Comparison of ENCODE assay signal across 12 cellular contexts in genomic region chr4:39814403-39815185, GRCh38.
DNase-seq lines count a peak whose midpoint lies in the region; ATAC-seq and TF ChIP-seq lines count a peak whose summit lies in the region.
"Had no signal": no experiment of that assay in that cellular context is flagged by ENCODE, and none has a peak within 500 bp of the region (broad histone marks: within the 10 kb centered on the region; RNA-seq: fewer than 3 reads in every experiment).

No MANE protein-coding gene starts in this region.

- peaks cover 3% of the 10 kb centered on the region for H3K4me1 Mint-ChIP-seq in T-helper 1 cell treated with Interleukin-12 subunit alpha and Interleukin-12 subunit beta and Interleukin-4 antibody, amounts not matched to agents 30 μg/mL and 1 μg/mL, for 36 hours (ENCODE audit: low read depth)
- H3K4me1 Mint-ChIP-seq in endothelial cell (ENCODE audit: unreplicated experiment) = no peaks in the 10 kb centered on the region
- H3K4me1 Mint-ChIP-seq in stimulated activated naive B cell treated with anti-CD40 and anti-IgM and Interleukin-4, amounts not matched to agents 10 μg/mL and 1 μg/mL and 100 μg/mL, for 72 hours = peaks cover 17 to 20% of the 10 kb centered on the region in 2 donors
- H3K4me1 Mint-ChIP-seq: endodermal cell had no signal

- no peaks in the 10 kb centered on the region for H3K27me3 Mint-ChIP-seq in T-helper 1 cell treated with Interleukin-12 subunit alpha and Interleukin-12 subunit beta and Interleukin-4 antibody, amounts not matched to agents 30 μg/mL and 1 μg/mL, for 36 hours (ENCODE audit: low read depth)
- H3K27me3 Mint-ChIP-seq in endothelial cell (ENCODE audit: unreplicated experiment) = peaks cover 9% of the 10 kb centered on the region
- H3K27me3 Mint-ChIP-seq in stimulated activated naive B cell treated with anti-CD40 and anti-IgM and Interleukin-4, amounts not matched to agents 10 μg/mL and 1 μg/mL and 100 μg/mL, for 72 hours = peaks cover 0 to 7% of the 10 kb centered on the region in 2 donors
- H3K27me3 Mint-ChIP-seq: CD4-positive, alpha-beta T cell had no signal

- peak in 1 of 2 donors; percentile 29 for ATAC-seq in stimulated activated naive B cell treated with anti-CD40 and anti-IgM and Interleukin-4, amounts not matched to agents 10 μg/mL and 1 μg/mL and 100 μg/mL, for 72 hours (replicated peaks)

- H3K27ac Mint-ChIP-seq in T-helper 1 cell treated with Interleukin-12 subunit alpha and Interleukin-12 subunit beta and Interleukin-4 antibody, amounts not matched to agents 30 μg/mL and 1 μg/mL, for 36 hours = peak overlapping the region; percentile 73
- H3K27ac Mint-ChIP-seq in endothelial cell (ENCODE audit: unreplicated experiment) = peak overlapping the region; percentile 64
- H3K27ac Mint-ChIP-seq in stimulated activated naive B cell treated with anti-CD40 and anti-IgM and Interleukin-4, amounts not matched to agents 10 μg/mL and 1 μg/mL and 100 μg/mL, for 72 hours = peak overlapping the region; percentile 93
- H3K27ac Mint-ChIP-seq: CD4-positive, alpha-beta T cell had no signal

- DNase-seq in activated gamma-delta T cell treated with Interleukin-2 at 50 U/mL for 16 hours (peak; percentile 5), activated gamma-delta T cell (lab: John Stamatoyannopoulos, UW) (no peak), endothelial cell (ENCODE audit: low spot score) (no peak), foreskin melanocyte (no peak), NCI-H1436 (lab: John Stamatoyannopoulos, UW) (no peak), kidney tubule cell (ENCODE audit: low spot score) (no peak)
- no peak for DNase-seq in stimulated activated naive B cell treated with anti-CD40 and anti-IgM and Interleukin-4, amounts not matched to agents 10 μg/mL and 1 μg/mL and 100 μg/mL, for 72 hours
- DNase-seq: CD4-positive, alpha-beta T cell; KG1; OCI-M1 had no signal

- no peak for TF ChIP-seq CTCF in endothelial cell (IDR thresholded peaks at IDR 0.05; ENCODE audit: unreplicated experiment)

- H3K36me3 Mint-ChIP-seq in T-helper 1 cell treated with Interleukin-12 subunit alpha and Interleukin-12 subunit beta and Interleukin-4 antibody, amounts not matched to agents 30 μg/mL and 1 μg/mL, for 36 hours (ENCODE audit: low read depth) = peaks cover 7% of the 10 kb centered on the region
- H3K36me3 Mint-ChIP-seq in endothelial cell (ENCODE audit: low read depth, unreplicated experiment) = peaks cover 8% of the 10 kb centered on the region
- H3K36me3 Mint-ChIP-seq in stimulated activated naive B cell treated with anti-CD40 and anti-IgM and Interleukin-4, amounts not matched to agents 10 μg/mL and 1 μg/mL and 100 μg/mL, for 72 hours = peaks cover 5 to 31% of the 10 kb centered on the region in 2 donors

- peaks cover 22% of the 10 kb centered on the region for H3K9me3 Mint-ChIP-seq in T-helper 1 cell treated with Interleukin-12 subunit alpha and Interleukin-12 subunit beta and Interleukin-4 antibody, amounts not matched to agents 30 μg/mL and 1 μg/mL, for 36 hours
- H3K9me3 Mint-ChIP-seq in endothelial cell (ENCODE audit: unreplicated experiment) = no peaks in the 10 kb centered on the region
- peaks cover 9 to 25% of the 10 kb centered on the region in 2 donors for H3K9me3 Mint-ChIP-seq in stimulated activated naive B cell treated with anti-CD40 and anti-IgM and Interleukin-4, amounts not matched to agents 10 μg/mL and 1 μg/mL and 100 μg/mL, for 72 hours
- H3K9me3 Mint-ChIP-seq: CD4-positive, alpha-beta T cell had no signal

- no peak overlapping the region for H3K4me3 Mint-ChIP-seq in T-helper 1 cell treated with Interleukin-12 subunit alpha and Interleukin-12 subunit beta and Interleukin-4 antibody, amounts not matched to agents 30 μg/mL and 1 μg/mL, for 36 hours
- no peak overlapping the region for H3K4me3 Mint-ChIP-seq in endothelial cell (ENCODE audit: unreplicated experiment)
- peak overlapping the region; percentile 50 to 73 for H3K4me3 Mint-ChIP-seq in stimulated activated naive B cell treated with anti-CD40 and anti-IgM and Interleukin-4, amounts not matched to agents 10 μg/mL and 1 μg/mL and 100 μg/mL, for 72 hours
- H3K4me3 Mint-ChIP-seq: CD4-positive, alpha-beta T cell; endodermal cell had no signal

Comparison
In these comparisons a context has a peak if more than half of its experiments do, and no peak if none do; other contexts are left out.
1. H3K4me3 Mint-ChIP-seq: peak in stimulated activated naive B cell treated with anti-CD40 and anti-IgM and Interleukin-4, amounts not matched to agents 10 μg/mL and 1 μg/mL and 100 μg/mL, for 72 hours (2 of 2); none in T-helper 1 cell treated with Interleukin-12 subunit alpha and Interleukin-12 subunit beta and Interleukin-4 antibody, amounts not matched to agents 30 μg/mL and 1 μg/mL, for 36 hours (single experiment) and endothelial cell (single experiment).
2. Peak in every context shown above with its lines, with median percentiles within 50 percentile points of each other: H3K27ac Mint-ChIP-seq.